ENCODE assay signal across 8 cellular contexts in the genomic region with DNA sequence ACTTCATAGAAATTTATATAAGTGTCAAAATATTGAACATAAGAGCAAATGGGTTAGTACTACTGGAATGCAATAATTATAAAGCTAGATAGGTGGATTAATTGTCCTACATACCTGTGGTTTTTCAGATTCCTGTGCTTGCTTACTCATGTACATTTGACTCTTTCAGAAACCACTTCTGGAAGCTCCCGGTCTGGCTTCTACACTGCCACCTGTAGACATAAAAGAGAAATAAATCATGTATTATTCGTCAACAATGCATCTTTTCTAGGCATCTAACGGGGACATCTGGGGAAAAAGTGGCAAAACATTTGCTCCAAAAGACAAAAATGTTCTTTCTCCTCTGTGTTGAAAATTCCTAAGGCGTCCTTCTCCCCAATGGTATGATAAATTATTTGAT.
DNase-seq lines count a peak whose midpoint lies in the region; ATAC-seq, FAIRE-seq and TF ChIP-seq lines count a peak whose summit lies in the region.

No MANE protein-coding gene starts in this region.

- FAIRE-seq in A204.1 (lab: Jason Lieb, UNC) = peak; percentile 39

- H3K27me3 ChIP-seq in iPS-20b (ENCODE audit: insufficient read depth, low read length) = no peaks in the 10 kb centered on the region

- H3K9ac ChIP-seq in ES-I3 (ENCODE audit: low read depth, low read length) (peak overlapping the region; percentile 79), iPS-20b (ENCODE audit: low read depth, low read length) (peak overlapping the region; percentile 94; the same call in 1 of the 2 replicates)

- H3K4me1 ChIP-seq in ES-I3 (ENCODE audit: insufficient read depth, low read length) (peaks cover 23% of the 10 kb centered on the region), iPS-20b (ENCODE audit: insufficient read depth, low read length) (peaks cover 16% of the 10 kb centered on the region)

- no peak for ATAC-seq in HG02588 (IDR thresholded peaks at IDR 0.05; ENCODE audit: unreplicated experiment)
- ATAC-seq in GM19395 (IDR thresholded peaks at IDR 0.05; ENCODE audit: unreplicated experiment) = no peak

- H3K27ac Mint-ChIP-seq in activated naive CD8-positive, alpha-beta T cell treated with anti-CD3 and anti-CD28 coated beads for 36 hours = peak overlapping the region; percentile 96
- peak overlapping the region; percentile 90 for H3K27ac Mint-ChIP-seq in type B pancreatic cell

- TF ChIP-seq CTCF in type B pancreatic cell (conservative IDR thresholded peaks at IDR 0.05) = peak; percentile 39

- H3K4me3 ChIP-seq in iPS-20b (ENCODE audit: low read length) = peak overlapping the region; percentile 90

- peaks cover 19% of the 10 kb centered on the region for H3K4me1 Mint-ChIP-seq in activated naive CD8-positive, alpha-beta T cell treated with anti-CD3 and anti-CD28 coated beads for 36 hours
- peaks cover 9% of the 10 kb centered on the region for H3K4me1 Mint-ChIP-seq in type B pancreatic cell (ENCODE audit: unreplicated experiment)

- no peaks in the 10 kb centered on the region for H3K9me3 Mint-ChIP-seq in activated naive CD8-positive, alpha-beta T cell treated with anti-CD3 and anti-CD28 coated beads for 36 hours
- no peaks in the 10 kb centered on the region for H3K9me3 Mint-ChIP-seq in type B pancreatic cell

- peak overlapping the region; percentile 91 for H3K4me3 Mint-ChIP-seq in activated naive CD8-positive, alpha-beta T cell treated with anti-CD3 and anti-CD28 coated beads for 36 hours
- H3K4me3 Mint-ChIP-seq in type B pancreatic cell = peak overlapping the region; percentile 95

- H3K27ac ChIP-seq in iPS-20b (ENCODE audit: low read length) = no peak overlapping the region

- DNase-seq in NCI-H226 (peak; percentile 54), type B pancreatic cell (ENCODE audit: extremely low spot score, unreplicated experiment) (no peak)
- no peak for DNase-seq in activated naive CD8-positive, alpha-beta T cell treated with anti-CD3 and anti-CD28 coated beads for 36 hours

- peaks cover 20% of the 10 kb centered on the region for H3K36me3 Mint-ChIP-seq in activated naive CD8-positive, alpha-beta T cell treated with anti-CD3 and anti-CD28 coated beads for 36 hours
- peaks cover 17% of the 10 kb centered on the region for H3K36me3 Mint-ChIP-seq in type B pancreatic cell

- no peaks in the 10 kb centered on the region; the same call in 1 of the 2 replicates for H3K9me3 ChIP-seq in ES-I3 (ENCODE audit: control insufficient read depth, insufficient read depth, low read length)
- H3K9me3 ChIP-seq in iPS-20b (ENCODE audit: insufficient read depth, low read depth, low read length) = no peaks in the 10 kb centered on the region

- no peaks in the 10 kb centered on the region for H3K27me3 Mint-ChIP-seq in activated naive CD8-positive, alpha-beta T cell treated with anti-CD3 and anti-CD28 coated beads for 36 hours
- peaks cover 6% of the 10 kb centered on the region for H3K27me3 Mint-ChIP-seq in type B pancreatic cell

- H3K36me3 ChIP-seq in ES-I3 (ENCODE audit: insufficient read depth, low read length) (peaks cover 15% of the 10 kb centered on the region), iPS-20b (ENCODE audit: insufficient read depth, low read depth, low read length) (peaks cover 47% of the 10 kb centered on the region)
